ENCODE assay signal across 1 cellular context in the genomic region with DNA sequence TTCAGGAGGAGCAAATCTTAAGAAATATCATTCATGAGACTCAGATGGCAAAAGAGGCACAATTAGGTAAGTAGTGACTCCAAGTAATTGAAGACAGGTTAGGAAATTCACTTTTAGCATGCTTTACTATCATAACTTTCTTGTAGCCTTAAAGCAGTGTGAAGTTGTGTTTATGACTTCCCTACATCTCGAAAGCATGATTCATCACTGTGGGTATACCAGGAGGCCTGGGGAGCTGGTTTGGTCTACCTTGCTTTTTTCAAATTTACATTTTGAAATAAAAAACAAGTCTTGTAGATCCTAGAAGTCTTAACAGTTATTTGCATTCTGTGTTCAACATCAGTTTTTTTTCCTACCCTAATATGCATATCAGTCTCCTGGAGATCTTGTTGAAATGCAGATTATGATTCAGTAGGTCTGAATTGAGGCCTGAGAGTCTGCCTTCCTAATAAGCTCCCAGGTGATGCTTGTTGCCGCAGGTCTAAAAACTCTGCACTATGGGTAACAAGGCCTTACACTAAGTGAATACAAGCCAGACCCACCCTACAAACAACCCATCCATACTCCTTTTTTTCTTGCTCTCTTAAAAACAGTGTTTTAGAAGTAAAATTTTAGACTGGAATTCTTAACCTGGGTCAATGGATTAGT.
TF ChIP-seq lines count a peak whose summit lies in the region.

No MANE protein-coding gene starts in this region.

TF ChIP-seq in WTC11, 78 proteins besides CTCF, POLR2A, EP300 and RAD21 (continued from another document):
- TF ChIP-seq, protein P1, sequence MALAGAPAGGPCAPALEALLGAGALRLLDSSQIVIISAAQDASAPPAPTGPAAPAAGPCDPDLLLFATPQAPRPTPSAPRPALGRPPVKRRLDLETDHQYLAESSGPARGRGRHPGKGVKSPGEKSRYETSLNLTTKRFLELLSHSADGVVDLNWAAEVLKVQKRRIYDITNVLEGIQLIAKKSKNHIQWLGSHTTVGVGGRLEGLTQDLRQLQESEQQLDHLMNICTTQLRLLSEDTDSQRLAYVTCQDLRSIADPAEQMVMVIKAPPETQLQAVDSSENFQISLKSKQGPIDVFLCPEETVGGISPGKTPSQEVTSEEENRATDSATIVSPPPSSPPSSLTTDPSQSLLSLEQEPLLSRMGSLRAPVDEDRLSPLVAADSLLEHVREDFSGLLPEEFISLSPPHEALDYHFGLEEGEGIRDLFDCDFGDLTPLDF (CRISPR knock-in tag; IDR thresholded peaks at IDR 0.05): no peak
- TF ChIP-seq ZNF232 (CRISPR knock-in tag; IDR thresholded peaks at IDR 0.05): no peak
